Comparison of ENCODE assay signal across 19 cellular contexts in the genomic region with DNA sequence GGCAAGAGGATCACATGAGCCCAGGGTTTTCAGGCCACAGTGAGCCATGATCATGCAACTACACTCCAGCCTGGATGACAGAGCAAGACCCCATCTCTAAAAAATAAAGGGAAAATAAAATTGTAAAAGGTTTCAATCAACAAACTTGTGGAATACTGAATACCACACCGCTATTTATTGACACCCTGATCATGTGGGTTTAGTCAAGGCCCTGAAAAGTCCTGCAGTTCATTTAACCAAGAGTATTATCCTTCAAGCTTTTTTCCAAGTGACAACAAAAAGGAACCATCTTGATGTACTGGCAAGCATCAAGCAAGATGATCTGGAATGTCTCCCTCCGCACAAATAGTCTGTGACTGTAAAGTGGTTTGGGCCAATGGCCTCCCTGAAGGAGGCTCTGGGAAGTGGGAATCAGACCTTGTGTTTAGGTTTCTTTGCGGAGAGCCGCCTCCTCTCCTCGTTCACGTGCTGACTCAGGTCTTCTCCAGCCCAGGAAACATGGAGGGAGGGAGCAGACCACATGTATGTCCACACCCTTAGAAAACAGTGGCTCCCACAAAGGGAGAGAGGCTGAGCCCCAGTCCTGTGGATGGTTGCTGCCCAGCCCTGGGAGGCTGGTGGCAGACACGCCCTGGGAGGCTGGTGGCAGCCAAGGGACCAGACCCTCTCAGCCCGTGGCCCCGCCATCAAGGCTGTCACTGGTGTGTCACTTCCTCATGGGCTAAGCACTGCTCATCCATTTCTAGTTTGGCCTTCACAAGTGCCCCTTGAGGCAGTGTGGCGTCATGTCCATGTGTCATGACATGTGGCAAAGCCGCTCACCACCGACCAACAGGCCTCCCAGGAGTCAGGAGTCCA. TPM values are rescaled to one million over a fixed set of nuclear protein-coding genes. Genes with fewer than 3 reads are reported as not detected.
DNase-seq lines count a peak whose midpoint lies in the region; ATAC-seq, FAIRE-seq and TF ChIP-seq lines count a peak whose summit lies in the region.
"Had no signal": no experiment of that assay in that cellular context is flagged by ENCODE, and none has a peak within 500 bp of the region (broad histone marks: within the 10 kb centered on the region; RNA-seq: fewer than 3 reads in every experiment).

No MANE protein-coding gene starts in this region.

- dilution Hi-C loops in IMR-90 (cut with HindIII; ENCODE audit: low sequenced_read_pairs, unreplicated experiment): no loop called here

- no peak for TF ChIP-seq RAD21 in IMR-90 (IDR thresholded peaks at IDR 0.05; ENCODE audit: low read length)
- no peak for TF ChIP-seq RAD21 in H1 (IDR thresholded peaks at IDR 0.05 in 1 of 2, conservative IDR thresholded peaks at IDR 0.05 in 1 of 2; ENCODE audit: low read depth in 2 of 2, low read length in 2 of 2)

- TF ChIP-seq POLR2A in IMR-90 (IDR thresholded peaks at IDR 0.05; ENCODE audit: low read depth, low read length) (no peak), H1 (IDR thresholded peaks at IDR 0.05; ENCODE audit: control extremely low read depth in 1 of 2, low read depth in 2 of 2, low read length in 2 of 2) (no peak)

- H4K20me1 ChIP-seq in IMR-90 (ENCODE audit: insufficient read depth, low read length) (no peaks in the 10 kb centered on the region), H1 (replicated peaks in 1 of 2; ENCODE audit: control insufficient read depth in 1 of 2, insufficient read depth in 2 of 2, low read length in 2 of 2) (no peaks in the 10 kb centered on the region)

- peaks cover 20% of the 10 kb centered on the region for H3K27me3 Mint-ChIP-seq in activated CD4-positive, alpha-beta T cell treated with anti-CD3 and anti-CD28 coated beads for 36 hours

- no peaks in the 10 kb centered on the region for H3K9me1 ChIP-seq in IMR-90 (ENCODE audit: insufficient read depth, low read length)

- POLR2A ChIA-PET in IMR-90 (lab: Charles Lee; ENCODE audit: unreplicated experiment) (no interaction called here), Panc1 (lab: Charles Lee) (no interaction called here), H1 (lab: Charles Lee; ENCODE audit: partially characterized antibody) (no interaction called here)
- POLR2A ChIA-PET in activated CD4-positive, alpha-beta T cell treated with anti-CD3 and anti-CD28 coated beads for 36 hours (lab: Charles Lee): no interaction called here

- WGBS in IMR-90 (ENCODE audit: extremely low coverage in 2 of 2, insufficient read length in 1 of 2), 2 experiments: 83% methylated on average over 8 of the region's 12 CpGs; no CpG with 5 or more reads in 1 of the 2 experiments
- 91% methylated on average over 11 of the region's 12 CpGs; no CpG with 5 or more reads in 1 of the 2 experiments for WGBS in H1 (ENCODE audit: extremely low coverage in 1 of 2, insufficient coverage in 1 of 2, insufficient read length in 1 of 2, insufficient replicate concordance in 2 of 2, low coverage in 1 of 2, low lambda C conversion rate in 2 of 2, missing lambda C conversion rate in 1 of 2), 2 experiments
- whole genome bisulfite sequencing in small intestine, 3 donors: 78 to 91% (median 88%) methylated on average over 12 of the region's 12 CpGs

- in situ Hi-C loops in IMR-90 (cut with MboI; ENCODE audit: low sequenced_read_pairs) (no loop called here), Panc1 (cut with HindIII; ENCODE audit: low pct_unique_long_range_greater_than_20kb, low sequenced_read_pairs) (no loop called here)

- peaks cover 9% of the 10 kb centered on the region for H3K4me1 Mint-ChIP-seq in activated CD4-positive, alpha-beta T cell treated with anti-CD3 and anti-CD28 coated beads for 36 hours

- H3K79me1 ChIP-seq in IMR-90 (ENCODE audit: low read depth in 1 of 2, low read length in 2 of 2): no peaks in the 10 kb centered on the region
- no peaks in the 10 kb centered on the region for H3K79me1 ChIP-seq in H1 (ENCODE audit: low read depth, low read length)

- no peak overlapping the region for H3K14ac ChIP-seq in IMR-90 (replicated peaks; ENCODE audit: low read depth, low read length)
- no peak overlapping the region for H3K14ac ChIP-seq in H1 (ENCODE audit: insufficient read length)

- H3K23ac ChIP-seq in IMR-90 (ENCODE audit: low read depth, low read length) (no peak overlapping the region), H1 (ENCODE audit: insufficient read length) (no peak overlapping the region)

- peak overlapping the region; percentile 95; the same call in 1 of the 2 replicates for H2BK12ac ChIP-seq in H1 (ENCODE audit: low read depth, low read length)

- H2AFZ ChIP-seq in IMR-90 (replicated peaks; ENCODE audit: low read length, poor library complexity) (no peak overlapping the region), H1 (ENCODE audit: low read length) (no peak overlapping the region)

- H3K27ac Mint-ChIP-seq in activated CD4-positive, alpha-beta T cell treated with anti-CD3 and anti-CD28 coated beads for 36 hours: no peak overlapping the region

- H4K8ac ChIP-seq in IMR-90 (ENCODE audit: low read depth in 2 of 2, low read length in 2 of 2) (no peak overlapping the region), H1 (ENCODE audit: extremely low read depth, insufficient read depth, low read length) (no peak overlapping the region)

- H2BK5ac ChIP-seq in IMR-90 (ENCODE audit: low read depth, low read length, poor library complexity, severe bottlenecking) (no peak overlapping the region), H1 (ENCODE audit: low read depth, low read length) (peak overlapping the region; percentile 30; the same call in 1 of the 2 replicates)

- H3K36me3 ChIP-seq in IMR-90 (ENCODE audit: control insufficient read depth, insufficient read depth, low read length) (no peaks in the 10 kb centered on the region), Panc1 (ENCODE audit: control insufficient read depth, insufficient read depth, low read length) (no peaks in the 10 kb centered on the region), H1 (ENCODE audit: control insufficient read depth in 2 of 4, insufficient read depth in 4 of 4, low read length in 3 of 4) (no peaks in the 10 kb centered on the region), small intestine (ENCODE audit: control insufficient read depth in 2 of 2, insufficient read depth in 2 of 2, low read length in 2 of 2) (no peaks in the 10 kb centered on the region)
- H3K36me3 ChIP-seq: BLaER1 treated with 17β-estradiol and CSF1 and Interleukin-3, amounts not matched to agents 10 nM and 100 nM; Peyer's patch; SJCRH30 had no signal

- peaks cover 8% of the 10 kb centered on the region for H3K9me3 Mint-ChIP-seq in activated CD4-positive, alpha-beta T cell treated with anti-CD3 and anti-CD28 coated beads for 36 hours (ENCODE audit: low read depth)

- H3K56ac ChIP-seq in IMR-90 (ENCODE audit: extremely low read depth, insufficient read depth, low read length) (no peak overlapping the region), H1 (replicated peaks; ENCODE audit: insufficient read length, low read depth, low read length) (no peak overlapping the region)

- H2BK15ac ChIP-seq in IMR-90 (ENCODE audit: low read depth, low read length): no peak overlapping the region
- peak overlapping the region; percentile 98; the same call in 1 of the 2 replicates for H2BK15ac ChIP-seq in H1 (ENCODE audit: low read length)

- no peaks in the 10 kb centered on the region for H3K36me3 Mint-ChIP-seq in activated CD4-positive, alpha-beta T cell treated with anti-CD3 and anti-CD28 coated beads for 36 hours (ENCODE audit: low read depth)

- no peaks in the 10 kb centered on the region for H3K79me2 ChIP-seq in H1 (ENCODE audit: control insufficient read depth in 1 of 2, insufficient read depth in 2 of 2, low read length in 2 of 2)

- H3K4me3 Mint-ChIP-seq in activated CD4-positive, alpha-beta T cell treated with anti-CD3 and anti-CD28 coated beads for 36 hours: no peak overlapping the region

- CTCF ChIA-PET in IMR-90 (lab: Yijun Ruan, JAX): no interaction called here
- CTCF ChIA-PET in Panc1 (lab: Charles Lee): no interaction called here
- CTCF ChIA-PET in H1 (lab: Charles Lee; ENCODE audit: partially characterized antibody): interaction anchor here (1.3 to 1.7 kb wide), 2 partner anchors 24 to 98 kb away, joined by 4 to 5 read pairs; no protein-coding TSS in a partner anchor
- CTCF ChIA-PET in activated CD4-positive, alpha-beta T cell treated with anti-CD3 and anti-CD28 coated beads for 36 hours (lab: Charles Lee): interaction anchor here (0.7 kb wide), 1 partner anchor 36 kb away, joined by 4 read pairs; no protein-coding TSS in a partner anchor

- TF ChIP-seq EP300 in H1 (IDR thresholded peaks at IDR 0.05; ENCODE audit: borderline replicate concordance in 1 of 2, low read depth in 2 of 2, low read length in 2 of 2): no peak

- no peak overlapping the region for H3K18ac ChIP-seq in IMR-90 (ENCODE audit: low read depth, low read length)
- H3K18ac ChIP-seq in H1 (ENCODE audit: extremely low read depth, low read length): peak overlapping the region; percentile 19

- H3K4me2 ChIP-seq in IMR-90 (ENCODE audit: low read depth, low read length) (no peak overlapping the region), H1 (ENCODE audit: insufficient read depth in 1 of 2, low read depth in 2 of 2, low read length in 2 of 2) (no peak overlapping the region)
- H3K4me2 ChIP-seq: BLaER1 treated with 17β-estradiol and CSF1 and Interleukin-3, amounts not matched to agents 10 nM and 100 nM had no signal

- H2BK20ac ChIP-seq in IMR-90 (ENCODE audit: low read depth, low read length) (no peak overlapping the region), H1 (ENCODE audit: low read length) (peak overlapping the region; percentile 67)

- H2AK5ac ChIP-seq in IMR-90 (ENCODE audit: low read depth, low read length) (no peak overlapping the region), H1 (ENCODE audit: low read depth, low read length) (peak overlapping the region; percentile 54; the same call in 1 of the 2 replicates)

- no peak overlapping the region for H2AK9ac ChIP-seq in IMR-90 (replicated peaks; ENCODE audit: low read depth, low read length, poor library complexity)

- FAIRE-seq in H1 (lab: Jason Lieb, UNC) (no peak), small intestine (lab: Jason Lieb, UNC) (no peak)
- FAIRE-seq: HTR-8/SVneo had no signal

- H4K5ac ChIP-seq in IMR-90 (ENCODE audit: low read depth, low read length): no peak overlapping the region
- no peak overlapping the region for H4K5ac ChIP-seq in H1 (ENCODE audit: insufficient read length, low read depth, low read length)

- H3K27me3 ChIP-seq in IMR-90 (ENCODE audit: control insufficient read depth, insufficient read depth, low read length) (peaks cover 76% of the 10 kb centered on the region), Panc1 (ENCODE audit: control insufficient read depth, insufficient read depth, low read length) (no peaks in the 10 kb centered on the region), H1 (replicated peaks in 1 of 4; ENCODE audit: control insufficient read depth in 3 of 4, extremely low read depth in 1 of 4, insufficient read depth in 3 of 4, low read length in 3 of 4) (peaks cover 0 to 7% (median 5%) of the 10 kb centered on the region in 4 experiments; a peak in 3 of 7 replicates), small intestine (ENCODE audit: control insufficient read depth in 2 of 2, insufficient read depth in 2 of 2, low read length in 2 of 2) (peaks cover 0 to 2% of the 10 kb centered on the region in 2 donors), dorsolateral prefrontal cortex (peaks cover 0 to 42% (median 4%) of the 10 kb centered on the region in 45 donors)
- H3K27me3 ChIP-seq: BLaER1 treated with 17β-estradiol and CSF1 and Interleukin-3, amounts not matched to agents 10 nM and 100 nM; Peyer's patch had no signal

- intact Hi-C loops in IMR-90 (cut with micrococcal nuclease) (no loop called here), Panc1 (cut with micrococcal nuclease; ENCODE audit: unreplicated experiment) (no loop called here), dorsolateral prefrontal cortex (cut with DNase I) (no loop called here)
- intact Hi-C loops in activated CD4-positive, alpha-beta T cell treated with anti-CD3 and anti-CD28 coated beads for 36 hours (cut with DNase I, micrococcal nuclease): no loop called here

- H2BK120ac ChIP-seq in IMR-90 (ENCODE audit: low read depth, low read length) (no peak overlapping the region), H1 (replicated peaks; ENCODE audit: low read depth, low read length) (no peak overlapping the region)

- no TSS peak for BruUV-seq in IMR-90 (replicated peaks; lab: Mats Ljungman, UMichigan)
- no TSS peak for BruUV-seq in Panc1 (replicated peaks; lab: Mats Ljungman, UMichigan)

- H3K9me3 ChIP-seq in IMR-90 (ENCODE audit: control insufficient read depth, insufficient read depth, low read length) (peaks cover 2% of the 10 kb centered on the region; the same call in 1 of the 2 replicates), Panc1 (ENCODE audit: control insufficient read depth, insufficient read depth, low read depth, low read length) (no peaks in the 10 kb centered on the region), H1 (ENCODE audit: insufficient read depth in 2 of 2, low read depth in 1 of 2, low read length in 1 of 2) (no peaks in the 10 kb centered on the region; a peak in 1 of 4 replicates), small intestine (ENCODE audit: control insufficient read depth, low read depth) (no peaks in the 10 kb centered on the region)
- H3K9me3 ChIP-seq: BLaER1 treated with 17β-estradiol and CSF1 and Interleukin-3, amounts not matched to agents 10 nM and 100 nM; Peyer's patch; SJCRH30 had no signal

- no peak for TF ChIP-seq CTCF in IMR-90 (conservative IDR thresholded peaks at IDR 0.05; ENCODE audit: low read depth, low read length)
- no peak for TF ChIP-seq CTCF in Panc1 (IDR thresholded peaks at IDR 0.05)
- TF ChIP-seq CTCF in H1 (IDR thresholded peaks at IDR 0.05; ENCODE audit: control extremely low read depth in 1 of 3, insufficient read depth in 1 of 3, low read depth in 1 of 3, low read length in 3 of 3): no peak
- no peak for TF ChIP-seq CTCF in dorsolateral prefrontal cortex (IDR thresholded peaks at IDR 0.05 in 54 of 56, conservative IDR thresholded peaks at IDR 0.05 in 2 of 56; ENCODE audit: low read depth in 1 of 56, partially characterized antibody in 56 of 56)

- H3K27ac ChIP-seq in IMR-90 (ENCODE audit: insufficient read depth, low read length) (no peak overlapping the region), Panc1 (ENCODE audit: low read length) (peak overlapping the region; percentile 48; the same call in 1 of the 2 replicates), H1 (ENCODE audit: low read depth, low read length) (no peak overlapping the region), small intestine (ENCODE audit: low read depth in 1 of 2, low read length in 1 of 2) (peak overlapping the region; percentile 3 to 88), dorsolateral prefrontal cortex (no peak overlapping the region)
- H3K27ac ChIP-seq: BLaER1 treated with 17β-estradiol and CSF1 and Interleukin-3, amounts not matched to agents 10 nM and 100 nM; SJCRH30 had no signal

- H3K4me1 ChIP-seq in IMR-90 (ENCODE audit: control insufficient read depth, insufficient read depth, low read length) (no peaks in the 10 kb centered on the region), Panc1 (ENCODE audit: control insufficient read depth, insufficient read depth, low read length) (peaks cover 10% of the 10 kb centered on the region), H1 (replicated peaks in 1 of 4; ENCODE audit: control insufficient read depth in 3 of 4, insufficient read depth in 4 of 4, low read length in 3 of 4) (peaks cover 2 to 22% (median 9%) of the 10 kb centered on the region in 4 experiments; a peak in 6 of 7 replicates), small intestine (ENCODE audit: control insufficient read depth in 2 of 2, insufficient read depth in 1 of 2, low read depth in 1 of 2, low read length in 1 of 2) (peaks cover 0 to 14% of the 10 kb centered on the region in 2 donors)
- H3K4me1 ChIP-seq: SJCRH30 had no signal

- H3K4ac ChIP-seq in IMR-90 (ENCODE audit: low read depth, low read length) (no peak overlapping the region), H1 (replicated peaks; ENCODE audit: insufficient read length, low read depth, low read length) (peak overlapping the region; percentile 23)

- DNase-seq in IMR-90: no peak
- no peak for DNase-seq in Panc1 (ENCODE audit: low read depth, low spot score)
- DNase-seq in H1 (ENCODE audit: low read depth in 1 of 2, low spot score in 2 of 2): no peak
- DNase-seq in small intestine: peak; percentile 35
- DNase-seq in dorsolateral prefrontal cortex: no peak
- no peak for DNase-seq in NCI-H748 treated with DMSO at 0.1 percent for 48 hours (lab: John Stamatoyannopoulos, UW)
- no peak for DNase-seq in activated CD4-positive, alpha-beta T cell treated with anti-CD3 and anti-CD28 coated beads for 36 hours
- DNase-seq: DMS153, HCEC 1CT, KBM-7, NCI-H1092 treated with DMSO at 0.1 percent for 48 hours, NCI-H1694, NCI-H2107, NCI-H345, SJCRH30, SW 1271 had no signal

- H3K4me3 ChIP-seq in IMR-90 (ENCODE audit: insufficient read depth, low read depth, low read length) (no peak overlapping the region), Panc1 (ENCODE audit: low read depth in 2 of 2, low read length in 2 of 2) (no peak overlapping the region), H1 (ENCODE audit: extremely low read depth in 1 of 4, insufficient read depth in 2 of 4, low read depth in 3 of 4, low read length in 4 of 4) (no peak overlapping the region), small intestine (ENCODE audit: low read depth in 1 of 2, low read length in 2 of 2) (no peak overlapping the region), dorsolateral prefrontal cortex (no peak overlapping the region)
- H3K4me3 ChIP-seq: BLaER1 treated with 17β-estradiol and CSF1 and Interleukin-3, amounts not matched to agents 10 nM and 100 nM; Peyer's patch; SJCRH30 had no signal

- no peak overlapping the region for H4K91ac ChIP-seq in IMR-90 (ENCODE audit: insufficient read depth, low read depth, low read length)
- no peak overlapping the region for H4K91ac ChIP-seq in H1 (replicated peaks; ENCODE audit: insufficient read length, low read length)

- peaks cover 10% of the 10 kb centered on the region; the same call in 1 of the 2 replicates for H3K23me2 ChIP-seq in H1 (ENCODE audit: low read depth, low read length)

- H3K9ac ChIP-seq in IMR-90 (ENCODE audit: low read depth, low read length) (no peak overlapping the region), H1 (replicated peaks in 1 of 4; ENCODE audit: extremely low read depth in 1 of 4, low read depth in 3 of 4, low read length in 3 of 4) (no peak overlapping the region)
- H3K9ac ChIP-seq: BLaER1 treated with 17β-estradiol and CSF1 and Interleukin-3, amounts not matched to agents 10 nM and 100 nM had no signal

- no peak for ATAC-seq in IMR-90 (ENCODE audit: low read depth)
- ATAC-seq in Panc1: no peak
- ATAC-seq in activated CD4-positive, alpha-beta T cell treated with anti-CD3 and anti-CD28 coated beads for 36 hours: no peak

RNA-seq across cellular contexts. Expression of gene RIPK4, which starts 56.7 kb away (rescaled TPM):
- total RNA-seq in IMR-90 (2012; rRNA removed) (under 0.01 TPM in 2 replicates), Panc1 (2021; ENCODE audit: unreplicated experiment) (67.4 TPM), dorsolateral prefrontal cortex (under 1 TPM in 27 of 120 experiments, not detected in 93; 0.10 to 0.89 (median 0.15) TPM)
- polyA plus RNA-seq in IMR-90 (2012; rRNA removed) (0.03 TPM in 1 of 2 replicates, not detected in the other), H1 (2011; rRNA removed) (2.7 and 4.5 TPM in 2 replicates), small intestine (10 to 100 TPM in 2 of 3 donors, 1 to 10 TPM in 1; 9.7 to 20.8 (median 20.1) TPM)
- 0.02 TPM in 2 replicates for polyA plus RNA-seq in IMR-90 (2012; cell fraction: cytosol; rRNA removed)
- 0.16 TPM in 2 replicates for polyA plus RNA-seq in IMR-90 (2012; cell fraction: nucleus; rRNA removed; ENCODE audit: low replicate concordance)
- polyA plus RNA-seq in Panc1 (2012; ENCODE audit: insufficient read length): 76.4 TPM
- total RNA-seq in H1 (2021; fragmentation: NEBNext Ultra II Directional; extraction: Animal tissue kit (Norgen Biotek cat#: 25700)): 4.5 and 5.6 TPM in 2 replicates
- polyA plus RNA-seq in H1 (2011; cell fraction: cytosol; rRNA removed): 2.8 TPM
- 4.9 TPM for polyA plus RNA-seq in H1 (2011; cell fraction: nucleus; rRNA removed)
- polyA plus RNA-seq in H1 (2012, experiment 1 of 2): 2.6 to 5.4 TPM (median 5.1 TPM) in 4 replicates
- polyA plus RNA-seq in H1 (2012, experiment 2 of 2): 4.1 TPM
- polyA plus RNA-seq in H1 (2013, experiment 1 of 2): 1.8 TPM
- 1.7 TPM for polyA plus RNA-seq in H1 (2013, experiment 2 of 2)
- 2.7 and 3.5 TPM in 2 replicates for polyA minus RNA-seq in H1 (2011; rRNA and poly(A)+ RNA removed)
- 3.4 TPM for polyA minus RNA-seq in H1 (2011; cell fraction: cytosol; rRNA and poly(A)+ RNA removed)
- 3.7 TPM for polyA minus RNA-seq in H1 (2011; cell fraction: nucleus; rRNA and poly(A)+ RNA removed)
- under 1 TPM; 0.56 to 0.64 TPM for total RNA-seq in activated CD4-positive, alpha-beta T cell treated with anti-CD3 and anti-CD28 coated beads for 36 hours
- total RNA-seq: SJCRH30 had no signal

Comparison
In these comparisons a context has a peak if more than half of its experiments do, and no peak if none do; other contexts are left out.
1. H3K27ac ChIP-seq: peak in Panc1 (single experiment) and small intestine (2 of 2); none in IMR-90 (single experiment), H1 (single experiment) and dorsolateral prefrontal cortex (0 of 59).
2. RNA of gene RIPK4, which starts 56.7 kb away (total RNA-seq): 67.4 TPM in Panc1 (single experiment); 4.5 to 5.6 TPM in H1, 0.56 to 0.64 TPM in activated CD4-positive, alpha-beta T cell treated with anti-CD3 and anti-CD28 coated beads for 36 hours, under 0.01 TPM in IMR-90 and 0.10 to 0.89 TPM in dorsolateral prefrontal cortex; every median in the first group is over 10 times any median in the second.
3. CTCF ChIA-PET loops: an anchor here in H1 (1.3 to 1.7 kb wide) and activated CD4-positive, alpha-beta T cell treated with anti-CD3 and anti-CD28 coated beads for 36 hours (0.7 kb wide); none called in IMR-90 and Panc1.